ENCODE assay signal across 1 cellular context in the genomic region with DNA sequence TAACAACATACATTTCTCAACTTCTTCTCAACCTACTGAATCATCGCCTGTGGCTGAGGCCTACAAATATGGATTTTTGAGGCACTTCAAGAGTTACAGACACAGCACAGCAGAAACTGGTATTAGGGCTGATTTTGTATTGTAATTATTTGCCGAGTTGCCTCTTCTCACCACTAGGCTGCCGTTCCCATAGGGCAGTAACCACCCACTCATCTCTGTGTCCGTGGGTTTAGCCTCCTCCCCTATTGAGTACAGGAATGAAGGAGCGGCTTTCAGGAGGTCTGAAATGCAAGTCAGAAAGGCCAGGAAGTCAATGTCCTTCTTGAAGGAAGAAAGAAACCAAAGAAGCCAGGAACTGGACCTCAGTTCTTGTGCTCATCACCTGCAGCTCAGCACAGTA.
TF ChIP-seq lines count a peak whose summit lies in the region.

No MANE protein-coding gene starts in this region.

TF ChIP-seq in A549, 52 proteins besides CTCF, POLR2A, EP300 and RAD21 (continued from another document):
- no peak for TF ChIP-seq MAX (IDR thresholded peaks at IDR 0.05)
- TF ChIP-seq, protein P1, sequence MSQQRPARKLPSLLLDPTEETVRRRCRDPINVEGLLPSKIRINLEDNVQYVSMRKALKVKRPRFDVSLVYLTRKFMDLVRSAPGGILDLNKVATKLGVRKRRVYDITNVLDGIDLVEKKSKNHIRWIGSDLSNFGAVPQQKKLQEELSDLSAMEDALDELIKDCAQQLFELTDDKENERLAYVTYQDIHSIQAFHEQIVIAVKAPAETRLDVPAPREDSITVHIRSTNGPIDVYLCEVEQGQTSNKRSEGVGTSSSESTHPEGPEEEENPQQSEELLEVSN (IDR thresholded peaks at IDR 0.05; ENCODE audit: borderline replicate concordance, low read depth) = no peak
- TF ChIP-seq CHD4 (IDR thresholded peaks at IDR 0.05; ENCODE audit: borderline replicate concordance) = no peak
- no peak for TF ChIP-seq EHF (CRISPR knock-in tag; IDR thresholded peaks at IDR 0.05)
- TF ChIP-seq TP53 (CRISPR knock-in tag; IDR thresholded peaks at IDR 0.05) = no peak
- TF ChIP-seq CBX2 (IDR thresholded peaks at IDR 0.05; ENCODE audit: borderline replicate concordance, low read depth) = no peak
- no peak for TF ChIP-seq HEYL (CRISPR knock-in tag; IDR thresholded peaks at IDR 0.05)
